In genomic region chr3:63892773-63893352, GRCh38 we compare ENCODE assay signal across 10 cellular contexts. TPM values are rescaled to one million over a fixed set of nuclear protein-coding genes. Genes with fewer than 3 reads are reported as not detected.
"Had no signal": no experiment of that assay in that cellular context is flagged by ENCODE, and none has a peak within 500 bp of the region (broad histone marks: within the 10 kb centered on the region; RNA-seq: fewer than 3 reads in every experiment).

No MANE protein-coding gene starts in this region.

- ATAC-seq: K562 had no signal

- H3K9me3 Mint-ChIP-seq: GM23338, H9, HFFc6 had no signal

- H3K27ac ChIP-seq: HL-60 had no signal

- H3K4me3 ChIP-seq: GM23338, K562 had no signal

- H3K4me3 Mint-ChIP-seq: GM23338, H9, HFFc6 had no signal

- FAIRE-seq: H1, H54, K562 had no signal

- DNase-seq: H9, HCEC 1CT, HFFc6, IMR-90 had no signal

- H3K27ac Mint-ChIP-seq: HFFc6 had no signal

RNA-seq across cellular contexts. Expression of gene SCAANT1, which starts 19.3 kb away (rescaled TPM):
- total RNA-seq: GM23338, H1, H9, HFFc6, HT1080, IMR-90, K562 had no signal
- polyA plus RNA-seq: H1, IMR-90, K562 had no signal
